Comparison of ENCODE assay signal across 27 cellular contexts in genomic region chr15:86942285-86942684, GRCh38.
"Had no signal": no experiment of that assay in that cellular context is flagged by ENCODE, and none has a peak within 500 bp of the region (broad histone marks: within the 10 kb centered on the region; RNA-seq: fewer than 3 reads in every experiment).

No MANE protein-coding gene starts in this region.

- H3K4me1 ChIP-seq: neural progenitor cell, parathyroid adenoma, right atrium auricular region, suprapubic skin, transverse colon, upper lobe of right lung, uterus had no signal

- H3K27me3 ChIP-seq: neural progenitor cell, right atrium auricular region, transverse colon, upper lobe of right lung, uterus had no signal

- H3K9ac ChIP-seq: neural progenitor cell, parathyroid adenoma had no signal

- ATAC-seq: effector memory CD8-positive, alpha-beta T cell; esophagus mucosa; left lobe of liver; naive thymus-derived CD4-positive, alpha-beta T cell; sciatic nerve; stimulated activated naive CD8-positive, alpha-beta T cell treated with anti-CD3 and anti-CD28 coated beads, Interleukin-15, amount 100 ng/mL, for 72 hours; upper lobe of right lung had no signal

- H3K79me2 ChIP-seq: parathyroid adenoma had no signal

- H3K36me3 Mint-ChIP-seq: naive thymus-derived CD4-positive, alpha-beta T cell; neural progenitor cell had no signal

- H3K4me1 Mint-ChIP-seq: nephron; neural progenitor cell; stimulated activated naive CD8-positive, alpha-beta T cell treated with anti-CD3 and anti-CD28 coated beads, Interleukin-15, amount 100 ng/mL, for 72 hours had no signal

- H3K27me3 Mint-ChIP-seq: stimulated activated naive CD8-positive, alpha-beta T cell treated with anti-CD3 and anti-CD28 coated beads, Interleukin-15, amount 100 ng/mL, for 72 hours had no signal

- H3K27ac ChIP-seq: coronary artery, neural progenitor cell, parathyroid adenoma, right atrium auricular region, suprapubic skin, transverse colon, upper lobe of right lung, uterus had no signal

- H3K36me3 ChIP-seq: neural progenitor cell, right atrium auricular region, suprapubic skin, transverse colon, upper lobe of right lung, uterus had no signal

- DNase-seq: dermis blood vessel endothelial cell; effector memory CD8-positive, alpha-beta T cell; foreskin melanocyte; mesenchymal stem cell; midbrain; naive thymus-derived CD4-positive, alpha-beta T cell; stimulated activated CD4-positive, alpha-beta T cell treated with anti-CD3 and anti-CD28 coated beads, Interleukin-12 subunit alpha, Interleukin-12 subunit beta, amount 100 ng/mL, for 4 hours; stimulated activated CD4-positive, alpha-beta T cell treated with anti-CD3 and anti-CD28 coated beads, Interleukin-1b, Interleukin-23, amount 100 ng/mL, for 48 hours; stimulated activated CD4-positive, alpha-beta T cell treated with anti-CD3 and anti-CD28 coated beads, Interleukin-4, amount 100 ng/mL, for 1 hour; stimulated activated CD8-positive, alpha-beta memory T cell treated with anti-CD3 and anti-CD28 coated beads, Interleukin-4, amount 100 ng/mL, for 48 hours; stimulated activated naive CD4-positive, alpha-beta T cell; stimulated activated naive CD8-positive, alpha-beta T cell treated with anti-CD3 and anti-CD28 coated beads, Interleukin-15, amount 100 ng/mL, for 72 hours; transverse colon; upper lobe of right lung; uterus had no signal

- H3K4me3 ChIP-seq: coronary artery, lung, neural progenitor cell, right atrium auricular region, smooth muscle cell, suprapubic skin, transverse colon, upper lobe of right lung, uterus had no signal

- H3K9me3 Mint-ChIP-seq: nephron; neural progenitor cell; stimulated activated naive CD8-positive, alpha-beta T cell treated with anti-CD3 and anti-CD28 coated beads, Interleukin-15, amount 100 ng/mL, for 72 hours had no signal

- H3K27ac Mint-ChIP-seq: effector memory CD8-positive, alpha-beta T cell; naive thymus-derived CD4-positive, alpha-beta T cell; nephron; neural progenitor cell; progenitor cell of endocrine pancreas; stimulated activated naive CD8-positive, alpha-beta T cell treated with anti-CD3 and anti-CD28 coated beads, Interleukin-15, amount 100 ng/mL, for 72 hours had no signal

- H3K4me2 ChIP-seq: neural progenitor cell, smooth muscle cell had no signal

- H3K4me3 Mint-ChIP-seq: effector memory CD8-positive, alpha-beta T cell; naive thymus-derived CD4-positive, alpha-beta T cell; nephron; neural progenitor cell; stimulated activated naive CD8-positive, alpha-beta T cell treated with anti-CD3 and anti-CD28 coated beads, Interleukin-15, amount 100 ng/mL, for 72 hours had no signal
